ENCODE assay signal across 8 cellular contexts in the genomic region with DNA sequence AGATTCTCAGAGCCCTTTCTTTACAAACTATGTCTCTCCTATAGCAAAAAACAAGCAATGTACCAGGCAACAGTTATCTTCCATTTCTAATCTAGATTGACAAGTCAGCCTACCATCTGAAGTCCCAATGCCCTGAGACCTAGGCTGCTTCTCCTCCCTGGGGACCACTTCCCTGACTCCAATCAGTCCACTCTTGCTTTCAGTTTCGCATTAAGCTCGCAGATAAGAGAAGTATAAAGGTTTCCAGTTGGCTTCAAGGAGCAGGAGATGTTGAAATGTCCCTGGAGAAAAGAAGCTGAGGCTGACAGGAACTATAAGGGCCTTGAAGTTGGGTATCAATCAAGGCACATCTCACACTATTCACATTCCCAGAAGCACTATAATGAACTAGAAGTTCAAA. TPM values are rescaled to one million over a fixed set of nuclear protein-coding genes. Genes with fewer than 3 reads are reported as not detected.
DNase-seq lines count a peak whose midpoint lies in the region; ATAC-seq and TF ChIP-seq lines count a peak whose summit lies in the region.

No MANE protein-coding gene starts in this region.

- H3K4me1 ChIP-seq in osteoblast (ENCODE audit: insufficient read depth, low read length) = peaks cover 18% of the 10 kb centered on the region

- H2AFZ ChIP-seq in osteoblast (ENCODE audit: low read length) = no peak overlapping the region

- H3K4me3 ChIP-seq in osteoblast (ENCODE audit: insufficient read depth, low read length) = peak overlapping the region; percentile 24

- H3K27ac Mint-ChIP-seq in T-helper 17 cell = peak overlapping the region; percentile 34

- no peaks in the 10 kb centered on the region for H3K9me3 ChIP-seq in T-helper 17 cell (ENCODE audit: control insufficient read depth, low read length, poor library complexity, severe bottlenecking)
- H3K9me3 ChIP-seq in osteoblast (ENCODE audit: low read depth, low read length) = no peaks in the 10 kb centered on the region

- no peaks in the 10 kb centered on the region for H3K36me3 Mint-ChIP-seq in T-helper 17 cell (ENCODE audit: low read depth)

- peak overlapping the region; percentile 9 for H3K27ac ChIP-seq in osteoblast (ENCODE audit: low read depth, low read length)

- ATAC-seq in GM18868 (IDR thresholded peaks at IDR 0.05; ENCODE audit: unreplicated experiment) (peak; percentile 93), HG02938 (IDR thresholded peaks at IDR 0.05; ENCODE audit: unreplicated experiment) (peak; percentile 93), T-helper 17 cell (no peak), GM19328 (IDR thresholded peaks at IDR 0.05; ENCODE audit: unreplicated experiment) (no peak)

- H4K20me1 ChIP-seq in osteoblast (ENCODE audit: insufficient read depth, low read length) = peaks cover 30% of the 10 kb centered on the region

- H3K36me3 ChIP-seq in osteoblast (ENCODE audit: insufficient read depth, low read length) = no peaks in the 10 kb centered on the region

- H3K4me3 Mint-ChIP-seq in T-helper 17 cell = no peak overlapping the region

- H3K27me3 Mint-ChIP-seq in T-helper 17 cell = no peaks in the 10 kb centered on the region

- peaks cover 22% of the 10 kb centered on the region for H3K79me2 ChIP-seq in osteoblast (ENCODE audit: insufficient read depth, low read length)

- peak overlapping the region; percentile 67 for H3K4me2 ChIP-seq in osteoblast (ENCODE audit: insufficient read depth, low read length)

- H3K27me3 ChIP-seq in osteoblast (ENCODE audit: insufficient read depth, low read length) = no peaks in the 10 kb centered on the region

- H3K4me1 Mint-ChIP-seq in T-helper 17 cell = peaks cover 17% of the 10 kb centered on the region

- DNase-seq in T-helper 17 cell (no peak), osteoblast (ENCODE audit: insufficient read length, low spot score, missing footprints) (peak; percentile 77), NCI-H446 (lab: John Stamatoyannopoulos, UW) (no peak), pons (ENCODE audit: low spot score) (no peak)
- DNase-seq in activated effector memory CD4-positive, alpha-beta T cell treated with Interleukin-2 at 50 U/mL for 16 hours = no peak

- no peak for TF ChIP-seq CTCF in osteoblast (IDR thresholded peaks at IDR 0.05; ENCODE audit: extremely low read depth, low read depth, low read length)

RNA-seq across cellular contexts. Expression of a gene that starts 32.3 kb away (rescaled TPM):
- total RNA-seq in T-helper 17 cell (10 to 100 TPM; 11.6 to 12.4 TPM), osteoblast (13.8 and 14.4 TPM in 2 replicates)

RNA-seq across cellular contexts. Expression of a gene that starts 32.5 kb away (rescaled TPM):
- total RNA-seq in T-helper 17 cell (10 to 100 TPM; 14.6 to 16.2 TPM), osteoblast (26.2 and 27.1 TPM in 2 replicates)

Comparison
In these comparisons a context has a peak if more than half of its experiments do, and no peak if none do; other contexts are left out.
1. ATAC-seq: peak in GM18868 (single experiment) and HG02938 (single experiment); none in T-helper 17 cell (single experiment) and GM19328 (single experiment).